Comparison of ENCODE assay signal across 8 cellular contexts in the genomic region with DNA sequence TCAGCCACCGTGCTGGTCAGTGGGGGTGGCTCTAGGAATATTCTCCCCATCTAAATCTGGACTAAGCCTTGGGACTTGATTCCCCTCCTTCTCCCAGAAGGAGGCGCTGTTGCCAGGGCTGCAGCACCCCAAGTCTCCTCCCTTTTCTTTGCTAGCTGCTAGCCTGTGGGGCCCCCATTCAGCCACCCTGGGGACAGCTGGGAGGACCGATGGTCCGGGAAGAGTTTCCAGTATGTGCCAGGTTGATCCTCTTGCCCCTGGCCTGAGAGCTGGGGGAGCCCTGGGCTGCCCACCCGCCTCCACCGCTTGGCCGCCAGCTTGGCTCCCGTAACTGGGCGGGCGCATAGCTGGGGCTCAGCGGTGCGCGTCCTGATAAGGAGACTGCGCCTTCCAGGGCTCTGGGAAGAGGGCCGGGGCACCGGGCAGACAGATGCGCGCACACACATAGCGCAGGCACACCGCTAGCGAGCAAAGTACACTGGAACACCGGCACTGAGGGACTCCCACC. TPM values are rescaled to one million over a fixed set of nuclear protein-coding genes. Genes with fewer than 3 reads are reported as not detected.
DNase-seq lines count a peak whose midpoint lies in the region; ATAC-seq and TF ChIP-seq lines count a peak whose summit lies in the region.

No MANE protein-coding gene starts in this region.

- H3K27ac ChIP-seq in KMS-11 (no peak overlapping the region), dorsolateral prefrontal cortex (peak overlapping the region in 8 of 59 donors; percentile 2 to 44 (median 14))

- DNase-seq in AG04449 (ENCODE audit: low read depth, low spot score) (no peak), dorsolateral prefrontal cortex (no peak), NCI-H187 (lab: John Stamatoyannopoulos, UW) (no peak)
- no peak for DNase-seq in activated CD4-positive, alpha-beta T cell treated with anti-CD3 and anti-CD28 coated beads for 4 hours

- no peaks in the 10 kb centered on the region for H3K9me3 ChIP-seq in mucosa of stomach (ENCODE audit: control insufficient read depth, low read length)

- no peaks in the 10 kb centered on the region for H3K36me3 ChIP-seq in KMS-11 (ENCODE audit: insufficient read depth)
- H3K36me3 ChIP-seq in mucosa of stomach (ENCODE audit: control insufficient read depth, insufficient read depth, low read length): no peaks in the 10 kb centered on the region

- H3K4me1 ChIP-seq in KMS-11 (ENCODE audit: low read depth, poor library complexity, severe bottlenecking) (no peaks in the 10 kb centered on the region), mucosa of stomach (ENCODE audit: control insufficient read depth, insufficient read depth, low read length) (peaks cover 38% of the 10 kb centered on the region)

- intact Hi-C loops in dorsolateral prefrontal cortex (cut with DNase I): loop anchor here in 1 of 2 donors (10.0 kb wide), 1 partner anchor 139 kb away; no protein-coding TSS in a partner anchor

- POLR2A ChIA-PET in AG04449 (lab: Yijun Ruan, JAX): no interaction called here

- no peak overlapping the region for H2AFZ ChIP-seq in KMS-11 (ENCODE audit: low read depth)

- ATAC-seq in GM18873 (IDR thresholded peaks at IDR 0.05; ENCODE audit: low FRiP score, unreplicated experiment) (no peak), HG03196 (IDR thresholded peaks at IDR 0.05; ENCODE audit: unreplicated experiment) (no peak)

- H4K20me1 ChIP-seq in KMS-11 (ENCODE audit: insufficient read depth): no peaks in the 10 kb centered on the region

- H3K79me2 ChIP-seq in KMS-11 (ENCODE audit: insufficient read depth, low read depth): no peaks in the 10 kb centered on the region

- H3K27me3 ChIP-seq in KMS-11 (ENCODE audit: insufficient read depth, low read depth): peaks cover 8% of the 10 kb centered on the region
- peaks cover 0 to 30% (median 10%) of the 10 kb centered on the region in 45 donors for H3K27me3 ChIP-seq in dorsolateral prefrontal cortex
- no peaks in the 10 kb centered on the region for H3K27me3 ChIP-seq in mucosa of stomach (ENCODE audit: control insufficient read depth, insufficient read depth, low read length)

- H3K9ac ChIP-seq in KMS-11 (no peak overlapping the region), mucosa of stomach (ENCODE audit: low read length) (no peak overlapping the region)

- H3K4me3 ChIP-seq in AG04449 (ENCODE audit: low read depth, low read length) (peak overlapping the region; percentile 83), KMS-11 (IDR thresholded peaks at IDR 0.05; ENCODE audit: insufficient read depth, low read depth, low read length) (no peak overlapping the region), dorsolateral prefrontal cortex (peak overlapping the region in 32 of 59 donors; percentile 2 to 78 (median 65)), mucosa of stomach (ENCODE audit: low read length) (peak overlapping the region; percentile 1)

- CTCF ChIA-PET in AG04449 (lab: Yijun Ruan, JAX): interaction anchor here (0.6 to 19.8 kb wide), 15 partner anchors 8 to 157 kb away, joined by 3 to 234 read pairs (median 6); a partner anchor contains a TSS

- peak; percentile 44 for TF ChIP-seq CTCF in AG04449 (IDR thresholded peaks at IDR 0.05; ENCODE audit: insufficient read depth, low read length, missing control alignments)
- TF ChIP-seq CTCF in KMS-11 (conservative IDR thresholded peaks at IDR 0.05; ENCODE audit: low read depth, low read length): peak; percentile 42
- peak in 15 of 56 donors; percentile 8 to 42 (median 15) for TF ChIP-seq CTCF in dorsolateral prefrontal cortex (IDR thresholded peaks at IDR 0.05 in 54 of 56, conservative IDR thresholded peaks at IDR 0.05 in 2 of 56; ENCODE audit: low read depth in 1 of 56, partially characterized antibody in 56 of 56)

- H3K4me2 ChIP-seq in KMS-11: no peak overlapping the region

RNA-seq across cellular contexts. Expression of a gene that starts 4.2 kb away (rescaled TPM):
- 10 to 100 TPM in 55 of 120 experiments, 1 to 10 TPM in 65; 2.4 to 31.5 (median 9.5) TPM for total RNA-seq in dorsolateral prefrontal cortex
